In genomic region chr19:35757231-35757748, GRCh38 we compare ENCODE assay signal across 1 cellular context.
A peak's percentile ranks its signal among the peaks of the same experiment; 100 is the strongest.
TF ChIP-seq lines count a peak whose summit lies in the region.

No MANE protein-coding gene starts in this region.

TF ChIP-seq in endothelial cell of umbilical vein, 7 proteins besides CTCF, POLR2A, EP300 and RAD21:
- TF ChIP-seq FOS (IDR thresholded peaks at IDR 0.05; ENCODE audit: borderline replicate concordance, insufficient read depth, low read length) (peak; percentile 22), MYC (IDR thresholded peaks at IDR 0.05; ENCODE audit: low read depth, low read length) (no peak), MAX (IDR thresholded peaks at IDR 0.05; ENCODE audit: insufficient read depth, insufficient read length) (no peak), JUN (IDR thresholded peaks at IDR 0.05; ENCODE audit: borderline replicate concordance, insufficient read depth, insufficient read length, low read depth) (no peak), POLR2AphosphoS5 (IDR thresholded peaks at IDR 0.05; ENCODE audit: insufficient read depth, low read depth, low read length) (peak; percentile 14)
